23 cellular contexts compared by ENCODE assay signal in the genomic region with DNA sequence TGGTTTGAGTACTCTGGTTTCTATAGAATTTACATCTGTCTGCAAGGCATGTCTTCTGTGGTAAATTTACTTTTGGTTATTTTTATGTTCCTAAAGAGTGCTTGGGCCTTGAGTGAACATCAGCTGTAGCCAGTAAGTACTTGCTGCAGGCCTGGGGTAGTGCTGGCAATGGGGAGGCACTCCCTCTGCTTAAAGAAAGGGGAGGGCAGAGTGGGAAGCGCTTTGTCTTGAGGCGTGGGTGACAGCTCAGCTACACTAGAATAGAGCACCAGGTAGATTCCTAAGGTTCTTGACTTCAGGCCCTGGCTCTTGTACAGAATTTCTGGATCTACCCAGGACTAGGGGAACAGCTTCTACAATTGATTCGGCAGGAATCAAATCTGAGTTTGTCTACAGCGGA.
"Had no signal": no experiment of that assay in that cellular context is flagged by ENCODE, and none has a peak within 500 bp of the region (broad histone marks: within the 10 kb centered on the region; RNA-seq: fewer than 3 reads in every experiment).

No MANE protein-coding gene starts in this region.

- DNase-seq: activated CD4-positive, alpha-beta memory T cell treated with anti-CD3 and anti-CD28 coated beads, Interleukin-2, amount 10 ng/mL, durations not matched to agents 7 days and 5 days; activated CD4-positive, alpha-beta T cell treated with anti-CD3 and anti-CD28 coated beads for 1 hour; activated CD4-positive, alpha-beta T cell treated with anti-CD3 and anti-CD28 coated beads for 4 hours; activated CD4-positive, alpha-beta T cell treated with anti-CD3 and anti-CD28 coated beads, Interleukin-2, amount 10 ng/mL, durations not matched to agents 7 days and 5 days; activated CD4-positive, alpha-beta T cell treated with anti-CD3 and anti-CD28 coated beads, Interleukin-2, amount 50 U/mL, for 4 hours; activated CD8-positive, alpha-beta memory T cell treated with anti-CD3 and anti-CD28 coated beads, Interleukin-2, amount 50 U/mL, for 48 hours; activated gamma-delta T cell; activated naive CD4-positive, alpha-beta T cell; activated naive CD4-positive, alpha-beta T cell treated with anti-CD3 and anti-CD28 coated beads, Interleukin-2, amount 10 ng/mL, durations not matched to agents 7 days and 5 days; activated naive CD8-positive, alpha-beta T cell treated with anti-CD3 and anti-CD28 coated beads, Interleukin-2, amount 10 ng/mL, durations not matched to agents 7 days and 5 days; activated T-cell treated with anti-CD3 and anti-CD28 coated beads for 4 hours; activated T-cell treated with anti-CD3 and anti-CD28 coated beads, Interleukin-2, amount 50 U/mL, for 24 hours; activated T-cell treated with anti-CD3 and anti-CD28 coated beads, Interleukin-2, amount 50 U/mL, for 72 hours; central memory CD4-positive, alpha-beta T cell; cerebellar nuclear complex; colonic mucosa; effector CD8-positive, alpha-beta T cell; esophagus squamous epithelium; foreskin melanocyte; heart right ventricle had no signal

- ATAC-seq: activated naive CD4-positive, alpha-beta T cell treated with anti-CD3 and anti-CD28 coated beads, Interleukin-2, amount 50 U/mL, for 72 hours; activated T-cell treated with anti-CD3 and anti-CD28 coated beads, Interleukin-2, amount 50 U/mL, for 72 hours; gastroesophageal sphincter; heart right ventricle; WTC11 had no signal
